In the genomic region with DNA sequence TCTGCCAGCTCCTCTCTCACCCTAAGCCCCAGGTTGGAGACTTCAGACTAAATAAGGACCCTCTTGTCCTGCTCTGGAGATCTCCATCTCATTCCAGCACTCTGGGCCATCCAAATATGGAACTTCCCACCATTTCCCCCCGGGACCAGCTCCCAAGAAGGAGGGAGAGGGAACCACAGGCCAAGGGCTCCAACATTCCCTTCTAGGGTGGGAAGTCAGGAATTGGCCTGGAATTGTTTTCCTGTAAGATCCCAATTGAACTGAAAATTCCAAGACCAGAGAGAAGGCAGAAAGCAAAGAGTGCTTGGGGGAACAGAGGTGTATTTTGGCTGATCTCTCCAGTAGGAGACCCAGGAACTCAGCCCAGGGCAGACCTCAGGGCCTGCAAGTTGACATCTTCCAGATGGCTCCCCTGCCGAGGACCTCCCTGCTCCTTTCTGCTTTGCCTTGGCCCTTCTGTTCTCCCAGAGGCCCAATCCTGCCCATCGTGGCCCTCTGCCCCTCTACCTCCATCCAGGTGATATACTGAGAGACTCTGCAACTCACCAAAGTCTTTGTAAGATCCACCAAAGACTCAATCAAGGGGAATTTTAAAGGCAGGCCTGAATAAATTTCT, we compare ENCODE assay signal across 15 cellular contexts. TPM values are rescaled to one million over a fixed set of nuclear protein-coding genes. Genes with fewer than 3 reads are reported as not detected.
DNase-seq lines count a peak whose midpoint lies in the region; ATAC-seq and TF ChIP-seq lines count a peak whose summit lies in the region.
"Had no signal": no experiment of that assay in that cellular context is flagged by ENCODE, and none has a peak within 500 bp of the region (broad histone marks: within the 10 kb centered on the region; RNA-seq: fewer than 3 reads in every experiment).

No MANE protein-coding gene starts in this region.

- TF ChIP-seq POLR2A in ovary (IDR thresholded peaks at IDR 0.05) (no peak), upper lobe of left lung (IDR thresholded peaks at IDR 0.05) (no peak)

- no peaks in the 10 kb centered on the region for H3K4me1 Mint-ChIP-seq in activated T-cell treated with anti-CD3 and anti-CD28 coated beads, Interleukin-2, amount 50 U/mL, for 24 hours (ENCODE audit: low read depth)
- H3K4me1 Mint-ChIP-seq in endothelial cell (ENCODE audit: unreplicated experiment): peaks cover 56% of the 10 kb centered on the region

- H3K4me1 ChIP-seq in ovary (ENCODE audit: insufficient read depth) (peaks cover 34% of the 10 kb centered on the region), upper lobe of left lung (peaks cover 81 to 83% (median 82%) of the 10 kb centered on the region in 4 donors)

- TF ChIP-seq CTCF in endothelial cell (IDR thresholded peaks at IDR 0.05; ENCODE audit: unreplicated experiment) (no peak), ovary (IDR thresholded peaks at IDR 0.05) (no peak), upper lobe of left lung (IDR thresholded peaks at IDR 0.05) (no peak)

- H3K36me3 ChIP-seq in ovary (no peaks in the 10 kb centered on the region), upper lobe of left lung (peaks cover 9 to 70% (median 33%) of the 10 kb centered on the region in 4 donors)

- TF ChIP-seq EP300 in ovary (IDR thresholded peaks at IDR 0.05) (no peak), upper lobe of left lung (IDR thresholded peaks at IDR 0.05) (no peak)

- 17 to 24% (median 20%) methylated on average over 3 of the region's 3 CpGs for WGBS in ovary, 3 donors
- WGBS in upper lobe of left lung, 2 donors: 62 to 78% methylated on average over 3 of the region's 3 CpGs

- ATAC-seq in upper lobe of left lung (ENCODE audit: low FRiP score in 2 of 2): no peak

- no peak overlapping the region for H3K4me3 Mint-ChIP-seq in activated T-cell treated with anti-CD3 and anti-CD28 coated beads, Interleukin-2, amount 50 U/mL, for 24 hours
- H3K4me3 Mint-ChIP-seq in endothelial cell (ENCODE audit: unreplicated experiment): peak overlapping the region; percentile 9
- H3K4me3 Mint-ChIP-seq: activated B cell treated with CpG ODN at 0.5 μM for 24 hours had no signal

- H3K4me3 ChIP-seq in ovary: no peak overlapping the region
- H3K4me3 ChIP-seq in upper lobe of left lung: no peak overlapping the region
- H3K4me3 ChIP-seq: lung had no signal

- no peaks in the 10 kb centered on the region for H3K27me3 Mint-ChIP-seq in activated T-cell treated with anti-CD3 and anti-CD28 coated beads, Interleukin-2, amount 50 U/mL, for 24 hours
- peaks cover 12% of the 10 kb centered on the region for H3K27me3 Mint-ChIP-seq in endothelial cell (ENCODE audit: unreplicated experiment)
- H3K27me3 Mint-ChIP-seq: activated B cell treated with CpG ODN at 0.5 μM for 24 hours had no signal

- H3K9me3 Mint-ChIP-seq in activated T-cell treated with anti-CD3 and anti-CD28 coated beads, Interleukin-2, amount 50 U/mL, for 24 hours: no peaks in the 10 kb centered on the region
- no peaks in the 10 kb centered on the region for H3K9me3 Mint-ChIP-seq in endothelial cell (ENCODE audit: unreplicated experiment)
- H3K9me3 Mint-ChIP-seq: activated B cell treated with CpG ODN at 0.5 μM for 24 hours had no signal

- intact Hi-C loops in ovary (cut with DNase I): no loop called here

- peaks cover 91% of the 10 kb centered on the region for H3K36me3 Mint-ChIP-seq in activated T-cell treated with anti-CD3 and anti-CD28 coated beads, Interleukin-2, amount 50 U/mL, for 24 hours (ENCODE audit: low read depth)
- H3K36me3 Mint-ChIP-seq in endothelial cell (ENCODE audit: low read depth, unreplicated experiment): peaks cover 49% of the 10 kb centered on the region

- H3K9me3 ChIP-seq in ovary: no peaks in the 10 kb centered on the region
- H3K9me3 ChIP-seq in upper lobe of left lung: no peaks in the 10 kb centered on the region

- no peaks in the 10 kb centered on the region for H3K27me3 ChIP-seq in ovary
- H3K27me3 ChIP-seq in upper lobe of left lung: no peaks in the 10 kb centered on the region

- H3K27ac ChIP-seq in ovary: peak overlapping the region; percentile 19 to 32
- H3K27ac ChIP-seq in upper lobe of left lung: peak overlapping the region; percentile 67 to 73 (median 68)

- no peak for DNase-seq in activated T-cell treated with anti-CD3 and anti-CD28 coated beads, Interleukin-2, amount 50 U/mL, for 24 hours
- no peak for DNase-seq in activated T-cell treated with anti-CD3 and anti-CD28 coated beads, Interleukin-2, amount 50 U/mL, for 1 hour
- DNase-seq in endothelial cell (ENCODE audit: low spot score) (no peak), ovary (peak in 1 of 5 donors; percentile 29), upper lobe of left lung (no peak), NK-92 (lab: John Stamatoyannopoulos, UW; ENCODE audit: unreplicated experiment) (no peak), activated T-cell treated with anti-CD3 and anti-CD28 coated beads for 4 hours (no peak), RKO (ENCODE audit: low spot score) (no peak)
- DNase-seq: activated B cell treated with CpG ODN at 0.5 μM for 24 hours; amygdala; hypothalamus; MV-4-11; NCI-H2171; stimulated activated CD4-positive, alpha-beta T cell treated with anti-CD3 and anti-CD28 coated beads, Interleukin-4, amount 100 ng/mL, for 24 hours had no signal

- peak overlapping the region; percentile 69 for H3K27ac Mint-ChIP-seq in activated T-cell treated with anti-CD3 and anti-CD28 coated beads, Interleukin-2, amount 50 U/mL, for 24 hours
- no peak overlapping the region for H3K27ac Mint-ChIP-seq in endothelial cell (ENCODE audit: unreplicated experiment)
- H3K27ac Mint-ChIP-seq: activated B cell treated with CpG ODN at 0.5 μM for 24 hours had no signal

RNA-seq across cellular contexts. Expression of a gene that starts 14.9 kb away (rescaled TPM):
- total RNA-seq in endothelial cell (ENCODE audit: unreplicated experiment) (111 TPM), ovary (100 to 1,000 TPM; 205 to 767 (median 274) TPM), upper lobe of left lung (100 to 1,000 TPM; 200 to 495 (median 327) TPM)
- polyA plus RNA-seq in ovary: 100 to 1,000 TPM; 270 to 783 TPM

RNA-seq across cellular contexts. Expression of a gene that starts 23.0 kb away (rescaled TPM):
- 25.0 TPM for total RNA-seq in endothelial cell (ENCODE audit: unreplicated experiment)
- total RNA-seq in ovary: 10 to 100 TPM; 21.7 to 38.2 (median 29.0) TPM
- 10 to 100 TPM in 1 of 2 donors, 1 to 10 TPM in 1; 4.7 to 17.5 TPM for polyA plus RNA-seq in ovary
- total RNA-seq in upper lobe of left lung: 100 to 1,000 TPM in 3 of 6 donors, 10 to 100 TPM in 3; 45.1 to 211 (median 88.1) TPM

RNA-seq across cellular contexts. Expression of a gene that starts 46.9 kb away (rescaled TPM):
- total RNA-seq in endothelial cell (ENCODE audit: unreplicated experiment): 101 TPM
- total RNA-seq in ovary: 10 to 100 TPM in 4 of 7 donors, 1 to 10 TPM in 3; 6.2 to 19.6 (median 11.3) TPM
- 10 to 100 TPM in 1 of 2 donors, 1 to 10 TPM in 1; 3.4 to 17.3 TPM for polyA plus RNA-seq in ovary
- total RNA-seq in upper lobe of left lung: 10 to 100 TPM; 15.2 to 41.0 (median 24.1) TPM
